ENCODE assay signal across 26 cellular contexts in the genomic region with DNA sequence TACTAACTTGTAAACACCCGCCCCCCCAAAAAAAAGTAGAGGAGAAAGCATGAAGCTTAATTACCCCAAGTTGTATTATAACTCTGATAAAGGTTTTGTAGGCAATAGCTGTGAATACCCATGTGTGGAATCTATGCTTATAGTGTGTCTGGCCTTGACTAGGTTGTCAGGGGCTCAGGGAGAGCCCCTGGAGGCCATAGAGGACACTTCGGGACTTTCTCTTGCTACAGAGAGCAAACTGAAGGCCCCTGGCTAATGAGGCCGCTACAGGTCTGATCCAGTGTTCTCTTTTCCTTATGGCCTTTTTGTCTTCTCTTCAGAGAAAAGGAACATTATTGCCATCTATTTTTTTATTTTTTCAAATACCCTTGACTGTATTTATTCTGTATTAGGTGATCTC. TPM values are rescaled to one million over a fixed set of nuclear protein-coding genes. Genes with fewer than 3 reads are reported as not detected.
DNase-seq lines count a peak whose midpoint lies in the region; ATAC-seq and TF ChIP-seq lines count a peak whose summit lies in the region.
"Had no signal": no experiment of that assay in that cellular context is flagged by ENCODE, and none has a peak within 500 bp of the region (broad histone marks: within the 10 kb centered on the region; RNA-seq: fewer than 3 reads in every experiment).

No MANE protein-coding gene starts in this region.

- intact Hi-C loops in CD8-positive, alpha-beta T cell (cut with DNase I, micrococcal nuclease): no loop called here
- intact Hi-C loops in prostate gland (cut with DNase I): no loop called here

- POLR2A ChIA-PET in CD8-positive, alpha-beta T cell (lab: Charles Lee): no interaction called here
- POLR2A ChIA-PET in activated CD4-positive, alpha-beta memory T cell treated with anti-CD3 and anti-CD28 coated beads, Interleukin-2, amount 10 ng/mL, durations not matched to agents 7 days and 5 days (lab: Charles Lee): no interaction called here

- H3K4me3 ChIP-seq in CD8-positive, alpha-beta T cell (ENCODE audit: low read depth, low read length): no peak overlapping the region
- H3K4me3 ChIP-seq in H7 (ENCODE audit: insufficient read depth, low read depth, low read length): no peak overlapping the region
- no peak overlapping the region for H3K4me3 ChIP-seq in astrocyte of the cerebellum (ENCODE audit: low read depth, low read length)
- H3K4me3 ChIP-seq in prostate gland: no peak overlapping the region
- H3K4me3 ChIP-seq: HAP-1, right atrium auricular region had no signal

- in situ Hi-C loops in astrocyte of the cerebellum (cut with HindIII; ENCODE audit: low sequenced_read_pairs): no loop called here

- H3K4me3 Mint-ChIP-seq in CD8-positive, alpha-beta T cell: no peak overlapping the region
- no peak overlapping the region for H3K4me3 Mint-ChIP-seq in memory B cell
- no peak overlapping the region for H3K4me3 Mint-ChIP-seq in activated CD4-positive, alpha-beta memory T cell treated with anti-CD3 and anti-CD28 coated beads, Interleukin-2, amount 10 ng/mL, durations not matched to agents 7 days and 5 days
- H3K4me3 Mint-ChIP-seq: activated naive CD8-positive, alpha-beta T cell treated with anti-CD3 and anti-CD28 coated beads, Interleukin-2, amount 50 U/mL, for 24 hours; brain had no signal

- H3K36me3 Mint-ChIP-seq in CD8-positive, alpha-beta T cell: peaks cover 34% of the 10 kb centered on the region
- peaks cover 2% of the 10 kb centered on the region for H3K36me3 Mint-ChIP-seq in memory B cell
- peaks cover 44% of the 10 kb centered on the region for H3K36me3 Mint-ChIP-seq in activated CD4-positive, alpha-beta memory T cell treated with anti-CD3 and anti-CD28 coated beads, Interleukin-2, amount 10 ng/mL, durations not matched to agents 7 days and 5 days (ENCODE audit: low read depth)

- H3K9me3 ChIP-seq in CD8-positive, alpha-beta T cell (ENCODE audit: low read length): no peaks in the 10 kb centered on the region
- H3K9me3 ChIP-seq in prostate gland: no peaks in the 10 kb centered on the region
- H3K9me3 ChIP-seq: Caco-2, HAP-1, right atrium auricular region had no signal

- peaks cover 27% of the 10 kb centered on the region for H3K4me1 ChIP-seq in CD8-positive, alpha-beta T cell (ENCODE audit: insufficient read depth, low read length)
- H3K4me1 ChIP-seq in prostate gland (replicated peaks): no peaks in the 10 kb centered on the region

- WGBS in prostate gland: 96% methylated on average over 3 of the region's 3 CpGs

- H3K36me3 ChIP-seq in CD8-positive, alpha-beta T cell (ENCODE audit: insufficient read depth, low read length): no peaks in the 10 kb centered on the region
- H3K36me3 ChIP-seq in H7 (replicated peaks; ENCODE audit: control insufficient read depth, insufficient read depth, low read length) (peaks cover 2% of the 10 kb centered on the region), prostate gland (no peaks in the 10 kb centered on the region)
- H3K36me3 ChIP-seq: HAP-1 had no signal

- no peak overlapping the region for H3K27ac Mint-ChIP-seq in CD8-positive, alpha-beta T cell
- H3K27ac Mint-ChIP-seq in memory B cell: peak overlapping the region; percentile 65
- no peak overlapping the region for H3K27ac Mint-ChIP-seq in activated CD4-positive, alpha-beta memory T cell treated with anti-CD3 and anti-CD28 coated beads, Interleukin-2, amount 10 ng/mL, durations not matched to agents 7 days and 5 days
- H3K27ac Mint-ChIP-seq: activated naive CD8-positive, alpha-beta T cell treated with anti-CD3 and anti-CD28 coated beads, Interleukin-2, amount 50 U/mL, for 24 hours; brain had no signal

- H3K27ac ChIP-seq in CD8-positive, alpha-beta T cell (ENCODE audit: low read depth, low read length): no peak overlapping the region
- no peak overlapping the region for H3K27ac ChIP-seq in prostate gland
- H3K27ac ChIP-seq: right atrium auricular region had no signal

- no peak for TF ChIP-seq POLR2A in prostate gland (IDR thresholded peaks at IDR 0.05)

- TF ChIP-seq CTCF in CD8-positive, alpha-beta T cell (IDR thresholded peaks at IDR 0.05): no peak
- TF ChIP-seq CTCF in astrocyte of the cerebellum (IDR thresholded peaks at IDR 0.05; ENCODE audit: low read depth, low read length, missing control alignments) (peak; percentile 12), prostate gland (IDR thresholded peaks at IDR 0.05) (no peak)

- CTCF ChIA-PET in CD8-positive, alpha-beta T cell (lab: Charles Lee): no interaction called here
- CTCF ChIA-PET in activated CD4-positive, alpha-beta memory T cell treated with anti-CD3 and anti-CD28 coated beads, Interleukin-2, amount 10 ng/mL, durations not matched to agents 7 days and 5 days (lab: Charles Lee): no interaction called here

- no peaks in the 10 kb centered on the region for H3K9me3 Mint-ChIP-seq in CD8-positive, alpha-beta T cell
- H3K9me3 Mint-ChIP-seq in memory B cell: no peaks in the 10 kb centered on the region
- no peaks in the 10 kb centered on the region for H3K9me3 Mint-ChIP-seq in activated CD4-positive, alpha-beta memory T cell treated with anti-CD3 and anti-CD28 coated beads, Interleukin-2, amount 10 ng/mL, durations not matched to agents 7 days and 5 days
- H3K9me3 Mint-ChIP-seq: activated naive CD8-positive, alpha-beta T cell treated with anti-CD3 and anti-CD28 coated beads, Interleukin-2, amount 50 U/mL, for 24 hours had no signal

- no peak for DNase-seq in CD8-positive, alpha-beta T cell
- DNase-seq in H7 (peak; percentile 33), astrocyte of the cerebellum (ENCODE audit: low read depth) (no peak), memory B cell (ENCODE audit: low spot score in 2 of 2) (no peak), prostate gland (ENCODE audit: low spot score) (no peak)
- DNase-seq in activated CD4-positive, alpha-beta memory T cell treated with anti-CD3 and anti-CD28 coated beads, Interleukin-2, amount 10 ng/mL, durations not matched to agents 7 days and 5 days: no peak
- DNase-seq: activated CD4-positive, alpha-beta T cell treated with anti-CD3 and anti-CD28 coated beads, Interleukin-2, amount 50 U/mL, for 4 hours; activated gamma-delta T cell; activated naive CD8-positive, alpha-beta T cell treated with anti-CD3 and anti-CD28 coated beads, Interleukin-2, amount 50 U/mL, for 24 hours; Caco-2; NCI-H1105 treated with DMSO at 0.1 percent for 48 hours; NCI-H2107; stimulated activated CD4-positive, alpha-beta T cell treated with anti-CD3 and anti-CD28 coated beads, Interleukin-12 subunit alpha, Interleukin-12 subunit beta, amount 100 ng/mL, for 4 hours; T-helper 1 cell; trophoblast cell had no signal

- H3K27me3 ChIP-seq in CD8-positive, alpha-beta T cell (ENCODE audit: insufficient read depth, low read length): no peaks in the 10 kb centered on the region
- no peaks in the 10 kb centered on the region for H3K27me3 ChIP-seq in H7 (ENCODE audit: control insufficient read depth, insufficient read depth, low read length)
- no peaks in the 10 kb centered on the region for H3K27me3 ChIP-seq in prostate gland (replicated peaks; ENCODE audit: insufficient read depth)
- H3K27me3 ChIP-seq: right atrium auricular region had no signal

- peaks cover 71% of the 10 kb centered on the region for H3K4me1 Mint-ChIP-seq in CD8-positive, alpha-beta T cell (ENCODE audit: low read depth)
- H3K4me1 Mint-ChIP-seq in memory B cell: peaks cover 44% of the 10 kb centered on the region
- peaks cover 53% of the 10 kb centered on the region for H3K4me1 Mint-ChIP-seq in activated CD4-positive, alpha-beta memory T cell treated with anti-CD3 and anti-CD28 coated beads, Interleukin-2, amount 10 ng/mL, durations not matched to agents 7 days and 5 days

- peak; percentile 23 for ATAC-seq in CD8-positive, alpha-beta T cell
- ATAC-seq in memory B cell (ENCODE audit: low read depth) (no peak), HG03025 (IDR thresholded peaks at IDR 0.05; ENCODE audit: low FRiP score, unreplicated experiment) (no peak), HG03521 (IDR thresholded peaks at IDR 0.05; ENCODE audit: unreplicated experiment) (no peak)
- ATAC-seq: activated naive CD8-positive, alpha-beta T cell treated with anti-CD3 and anti-CD28 coated beads, Interleukin-2, amount 50 U/mL, for 24 hours; Panc1 had no signal

- no peaks in the 10 kb centered on the region for H3K27me3 Mint-ChIP-seq in CD8-positive, alpha-beta T cell (ENCODE audit: low read depth)
- no peaks in the 10 kb centered on the region for H3K27me3 Mint-ChIP-seq in memory B cell
- H3K27me3 Mint-ChIP-seq in activated CD4-positive, alpha-beta memory T cell treated with anti-CD3 and anti-CD28 coated beads, Interleukin-2, amount 10 ng/mL, durations not matched to agents 7 days and 5 days: no peaks in the 10 kb centered on the region
- H3K27me3 Mint-ChIP-seq: activated naive CD8-positive, alpha-beta T cell treated with anti-CD3 and anti-CD28 coated beads, Interleukin-2, amount 50 U/mL, for 24 hours had no signal

RNA-seq across cellular contexts. Expression of a gene that starts 19.1 kb away (rescaled TPM):
- not detected for total RNA-seq in CD8-positive, alpha-beta T cell
- total RNA-seq in H7 (2014; rRNA removed; shearing (Covaris generic)): not detected in 2 replicates
- total RNA-seq in prostate gland: not detected
- not detected for total RNA-seq in activated CD4-positive, alpha-beta memory T cell treated with anti-CD3 and anti-CD28 coated beads, Interleukin-2, amount 10 ng/mL, durations not matched to agents 7 days and 5 days
- total RNA-seq: Caco-2, glomerular endothelial cell, LHCN-M2, lung microvascular endothelial cell, NCI-H460, osteocyte, right atrium auricular region had no signal
